Comparison of ENCODE assay signal across 19 cellular contexts in the genomic region with DNA sequence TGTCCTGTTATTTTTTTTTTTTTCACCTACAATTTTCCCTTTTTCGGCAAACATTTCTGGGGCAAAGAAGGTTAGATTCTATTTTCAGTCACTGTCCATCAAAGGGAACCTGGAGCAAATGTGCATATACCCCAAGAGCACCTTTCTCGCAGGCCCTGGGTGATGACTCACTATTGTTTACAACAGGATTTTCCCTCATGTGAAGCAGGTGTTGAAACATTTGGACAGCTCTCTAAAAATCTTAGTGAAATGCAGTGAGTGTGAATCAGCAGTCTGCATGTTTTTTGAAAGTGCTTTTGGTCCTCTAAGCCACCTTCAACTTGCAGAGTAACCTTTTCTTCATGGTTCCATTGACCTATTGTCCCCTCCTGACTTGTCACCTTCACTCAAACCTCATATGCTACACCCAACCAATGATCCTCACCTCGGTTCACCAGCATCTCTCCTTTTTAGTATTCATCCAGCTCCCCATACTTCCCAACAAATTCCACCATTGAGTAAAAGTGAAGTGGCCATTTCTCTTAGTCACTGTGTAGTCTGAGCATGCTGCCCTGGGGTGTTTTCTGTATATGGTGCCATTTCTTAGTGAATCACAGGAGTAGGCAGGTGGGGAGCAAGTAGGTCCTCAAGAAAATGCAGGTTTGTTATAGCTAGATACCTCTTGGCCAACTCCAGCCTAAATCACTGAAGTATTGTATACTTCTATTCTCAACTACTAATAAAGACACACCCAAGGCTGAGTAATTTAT.
DNase-seq lines count a peak whose midpoint lies in the region; ATAC-seq, FAIRE-seq and TF ChIP-seq lines count a peak whose summit lies in the region.
"Had no signal": no experiment of that assay in that cellular context is flagged by ENCODE, and none has a peak within 500 bp of the region (broad histone marks: within the 10 kb centered on the region; RNA-seq: fewer than 3 reads in every experiment).

No MANE protein-coding gene starts in this region.

- peak; percentile 51 for DNase-seq in NCI-H345 treated with DMSO at 0.1 percent for 48 hours (lab: John Stamatoyannopoulos, UW; ENCODE audit: unreplicated experiment)
- DNase-seq in bronchial epithelial cell (ENCODE audit: low read depth): peak; percentile 76
- DNase-seq in lung (ENCODE audit: low spot score): no peak
- DNase-seq in esophagus muscularis mucosa (ENCODE audit: extremely low spot score): no peak
- DNase-seq in NCI-H524 treated with DMSO at 0.1 percent for 48 hours (lab: John Stamatoyannopoulos, UW): no peak
- DNase-seq: activated CD4-positive, alpha-beta T cell treated with anti-CD3 and anti-CD28 coated beads, Interleukin-2, amount 10 ng/mL, durations not matched to agents 7 days and 5 days; activated naive CD4-positive, alpha-beta T cell treated with Interleukin-2 at 50 U/mL for 16 hours; NCI-H146; NCI-H510A treated with DMSO at 0.1 percent for 48 hours; posterior cingulate gyrus; small intestine; stimulated activated CD4-positive, alpha-beta T cell treated with anti-CD3 and anti-CD28 coated beads, Interleukin-4, amount 100 ng/mL, for 24 hours had no signal

- H3K27me3 ChIP-seq in bronchial epithelial cell (ENCODE audit: control insufficient read depth, insufficient read depth, low read length): no peaks in the 10 kb centered on the region
- no peaks in the 10 kb centered on the region for H3K27me3 ChIP-seq in lung (ENCODE audit: control insufficient read depth, insufficient read depth)
- H3K27me3 ChIP-seq in esophagus muscularis mucosa: no peaks in the 10 kb centered on the region
- H3K27me3 ChIP-seq: ascending aorta had no signal

- TF ChIP-seq CTCF in bronchial epithelial cell (IDR thresholded peaks at IDR 0.05; ENCODE audit: insufficient read depth, low read length, severe bottlenecking) (no peak), lung (IDR thresholded peaks at IDR 0.05; ENCODE audit: control extremely low read depth, extremely low read depth) (no peak), esophagus muscularis mucosa (IDR thresholded peaks at IDR 0.05) (no peak)

- TF ChIP-seq POLR2A in esophagus muscularis mucosa (IDR thresholded peaks at IDR 0.05; ENCODE audit: low read depth): no peak

- H3K4me3 ChIP-seq in bronchial epithelial cell (ENCODE audit: low read depth, low read length) (no peak overlapping the region), lung (no peak overlapping the region), esophagus muscularis mucosa (no peak overlapping the region)
- H3K4me3 ChIP-seq: ascending aorta had no signal

- no peak overlapping the region for H3K27ac ChIP-seq in lung (ENCODE audit: low read depth in 1 of 2, low read length in 1 of 2)
- H3K27ac ChIP-seq in esophagus muscularis mucosa (replicated peaks in 1 of 4): no peak overlapping the region
- H3K27ac ChIP-seq: ascending aorta had no signal

- no peak for TF ChIP-seq EP300 in esophagus muscularis mucosa (IDR thresholded peaks at IDR 0.05)

- no peak for FAIRE-seq in bronchial epithelial cell (lab: Jason Lieb, UNC)
- FAIRE-seq: colon, small intestine, TTC549 had no signal

- no peaks in the 10 kb centered on the region for H3K9me3 ChIP-seq in lung (ENCODE audit: control insufficient read depth in 2 of 2, insufficient read depth in 1 of 2, low read length in 1 of 2)
- no peaks in the 10 kb centered on the region for H3K9me3 ChIP-seq in esophagus muscularis mucosa
- H3K9me3 ChIP-seq: ascending aorta had no signal

- no peaks in the 10 kb centered on the region for H3K36me3 ChIP-seq in bronchial epithelial cell (ENCODE audit: control insufficient read depth, insufficient read depth, low read length)
- H3K36me3 ChIP-seq in lung (ENCODE audit: control insufficient read depth in 2 of 2, insufficient read depth in 2 of 2, low read length in 2 of 2): no peaks in the 10 kb centered on the region
- no peaks in the 10 kb centered on the region for H3K36me3 ChIP-seq in esophagus muscularis mucosa
- H3K36me3 ChIP-seq: ascending aorta had no signal

- WGBS in lung, 2 donors: 82 to 88% methylated on average over 3 of the region's 3 CpGs
- WGBS in esophagus muscularis mucosa: 74% methylated on average over 3 of the region's 3 CpGs

- peak; percentile 32 for ATAC-seq in GM18868 (IDR thresholded peaks at IDR 0.05; ENCODE audit: unreplicated experiment)
- peak; percentile 6 for ATAC-seq in lung (ENCODE audit: insufficient read depth, low FRiP score)
- no peak for ATAC-seq in HG03135 (IDR thresholded peaks at IDR 0.05; ENCODE audit: unreplicated experiment)
- no peak for ATAC-seq in GM21576 (IDR thresholded peaks at IDR 0.05; ENCODE audit: unreplicated experiment)
- ATAC-seq: natural killer cell treated with Interleukin-12 subunit alpha and Interleukin-12 subunit beta and Interleukin-15 and Interleukin-18, amount 100 ng/mL, for 72 hours had no signal

- H3K4me1 ChIP-seq in lung (ENCODE audit: control insufficient read depth in 2 of 2, insufficient read depth in 2 of 2, low read length in 2 of 2) (no peaks in the 10 kb centered on the region), esophagus muscularis mucosa (no peaks in the 10 kb centered on the region)
- H3K4me1 ChIP-seq: ascending aorta had no signal

- intact Hi-C loops in esophagus muscularis mucosa (cut with DNase I): no loop called here

Comparison
In these comparisons a context has a peak if more than half of its experiments do, and no peak if none do; other contexts are left out.
1. ATAC-seq: peak in GM18868 (single experiment) and lung (single experiment); none in HG03135 (single experiment) and GM21576 (single experiment).
2. DNase-seq: peak in NCI-H345 treated with DMSO at 0.1 percent for 48 hours (single experiment) and bronchial epithelial cell (single experiment); none in lung (single experiment), esophagus muscularis mucosa (single experiment) and NCI-H524 treated with DMSO at 0.1 percent for 48 hours (single experiment).